22 cellular contexts compared by ENCODE assay signal in genomic region chr5:164184158-164184557, GRCh38.
DNase-seq lines count a peak whose midpoint lies in the region; ATAC-seq and TF ChIP-seq lines count a peak whose summit lies in the region.
"Had no signal": no experiment of that assay in that cellular context is flagged by ENCODE, and none has a peak within 500 bp of the region (broad histone marks: within the 10 kb centered on the region; RNA-seq: fewer than 3 reads in every experiment).

No MANE protein-coding gene starts in this region.

- H3K27ac Mint-ChIP-seq in WTC11, result peak overlapping the region; percentile 80
- H3K27ac Mint-ChIP-seq: CD8-positive, alpha-beta T cell; HFFc6 had no signal

- H3K27me3 Mint-ChIP-seq in WTC11 (ENCODE audit: low read depth), result no peaks in the 10 kb centered on the region

- H3K4me1 Mint-ChIP-seq in WTC11, result peaks cover 37% of the 10 kb centered on the region

- no peaks in the 10 kb centered on the region for H3K9me3 Mint-ChIP-seq in WTC11

- no peaks in the 10 kb centered on the region for H3K36me3 Mint-ChIP-seq in WTC11
- H3K36me3 Mint-ChIP-seq: CD8-positive, alpha-beta T cell had no signal

- CTCF ChIA-PET in WTC11 (lab: Charles Lee), result no interaction called here
- CTCF ChIA-PET in RWPE1 (lab: Yijun Ruan, JAX), result interaction anchor here (0.6 kb wide), 2 partner anchors 94 to 178 kb away, joined by 4 read pairs; no protein-coding TSS in a partner anchor

- H3K27me3 ChIP-seq in iPS-20b (ENCODE audit: insufficient read depth, low read length), result no peaks in the 10 kb centered on the region
- H3K27me3 ChIP-seq: BLaER1 had no signal

- peak; percentile 89 for ATAC-seq in WTC11
- ATAC-seq: CD8-positive, alpha-beta T cell; HepG2 had no signal

- peak overlapping the region; percentile 65 for H3K27ac ChIP-seq in iPS-20b (ENCODE audit: low read length)
- no peak overlapping the region for H3K27ac ChIP-seq in RWPE1
- H3K27ac ChIP-seq: BLaER1 had no signal

- POLR2A ChIA-PET in WTC11 (lab: Charles Lee), result no interaction called here
- POLR2A ChIA-PET in RWPE1 (lab: Yijun Ruan, JAX; ENCODE audit: low non-redundant PET), result no interaction called here

- no peaks in the 10 kb centered on the region for H3K9me3 ChIP-seq in iPS-20b (ENCODE audit: insufficient read depth, low read depth, low read length)
- H3K9me3 ChIP-seq: BLaER1 had no signal

- H3K36me3 ChIP-seq in iPS-20b (ENCODE audit: insufficient read depth, low read depth, low read length), result no peaks in the 10 kb centered on the region
- H3K36me3 ChIP-seq: BLaER1 had no signal

- no peak overlapping the region for H3K4me3 Mint-ChIP-seq in WTC11
- H3K4me3 Mint-ChIP-seq: CD8-positive, alpha-beta T cell; HFFc6 had no signal

- peak overlapping the region; percentile 14; the same call in 1 of the 2 replicates for H3K4me3 ChIP-seq in iPS-20b (ENCODE audit: low read length)
- H3K4me3 ChIP-seq: BLaER1 had no signal

- TF ChIP-seq CTCF in WTC11 (IDR thresholded peaks at IDR 0.05), result no peak
- no peak for TF ChIP-seq CTCF in RWPE1 (conservative IDR thresholded peaks at IDR 0.05; ENCODE audit: low read depth)

- 0 out of 2 replicates have a peak overlapping the region, but pooled peaks have one; percentile 25 for H3K9ac ChIP-seq in iPS-20b (ENCODE audit: low read depth, low read length)
- H3K9ac ChIP-seq: BLaER1 had no signal

- DNase-seq in NCI-H82 (lab: John Stamatoyannopoulos, UW) (peak; percentile 9), NCI-H82 treated with DMSO at 0.1 percent for 48 hours (lab: John Stamatoyannopoulos, UW; ENCODE audit: unreplicated experiment) (no peak), WTC11 (ENCODE audit: low spot score) (no peak), NCI-H2081 (lab: John Stamatoyannopoulos, UW) (no peak), KG1 (lab: John Stamatoyannopoulos, UW) (no peak), cortex of kidney (lab: John Stamatoyannopoulos, UW) (no peak), RWPE1 (ENCODE audit: low spot score) (no peak)
- DNase-seq: CD8-positive, alpha-beta T cell; DND-41; GF-D8; GOT3; HFFc6; NCI-H1048; NCI-H1436 treated with DMSO at 0.1 percent for 48 hours; NCI-H2029 treated with DMSO at 0.1 percent for 48 hours; NCI-H2227 treated with DMSO at 0.1 percent for 48 hours; NCI-H526; NK-92 treated with Interleukin-12 subunit alpha and Interleukin-12 subunit beta, amount 100 ng/mL, for 24 hours; SW 1271 had no signal

- peaks cover 24% of the 10 kb centered on the region; the same call in 1 of the 2 replicates for H3K4me1 ChIP-seq in iPS-20b (ENCODE audit: insufficient read depth, low read length)
- H3K4me1 ChIP-seq: BLaER1 had no signal

TF ChIP-seq in WTC11, 78 proteins besides CTCF, POLR2A, EP300 and RAD21:
- TF ChIP-seq ZSCAN18 (CRISPR knock-in tag; IDR thresholded peaks at IDR 0.05) (no peak), ARID4B (CRISPR knock-in tag; IDR thresholded peaks at IDR 0.05; ENCODE audit: borderline replicate concordance) (no peak), RELA (CRISPR knock-in tag; IDR thresholded peaks at IDR 0.05; ENCODE audit: borderline replicate concordance) (no peak), FOXP4 (CRISPR knock-in tag; IDR thresholded peaks at IDR 0.05) (no peak), NFYB (CRISPR knock-in tag; conservative IDR thresholded peaks at IDR 0.05; ENCODE audit: low read depth) (no peak), AR (CRISPR knock-in tag; IDR thresholded peaks at IDR 0.05) (no peak), NFATC4 (CRISPR knock-in tag; IDR thresholded peaks at IDR 0.05) (no peak), NR3C1 (CRISPR knock-in tag; conservative IDR thresholded peaks at IDR 0.05; ENCODE audit: low read depth) (no peak), JUN (CRISPR knock-in tag; IDR thresholded peaks at IDR 0.05) (no peak)
TF ChIP-seq in WTC11: peak in this region for 0.
